19 cellular contexts compared by ENCODE assay signal in the genomic region with DNA sequence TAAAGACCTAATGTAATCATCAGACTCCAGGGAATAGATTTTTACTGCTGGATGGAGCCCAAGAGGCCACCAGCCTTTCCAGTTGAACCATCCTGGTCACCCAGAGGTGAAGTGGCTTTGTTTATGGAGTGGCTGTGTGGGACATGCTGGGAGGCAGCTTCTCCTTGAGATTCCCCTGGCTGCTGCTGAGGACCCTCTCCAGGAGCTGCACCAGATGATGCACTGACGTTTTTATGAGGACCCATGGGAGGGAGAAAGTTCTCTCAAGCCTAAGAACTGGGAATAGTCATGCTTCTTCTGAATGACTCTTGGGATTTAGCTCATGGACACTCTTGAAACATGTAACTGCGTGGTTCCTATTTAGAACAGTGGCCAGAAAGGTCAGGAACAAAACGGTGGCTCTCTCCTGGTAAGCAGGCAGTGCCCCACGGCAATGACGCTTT.
A peak's percentile ranks its signal among the peaks of the same experiment; 100 is the strongest.
DNase-seq lines count a peak whose midpoint lies in the region; ATAC-seq lines count a peak whose summit lies in the region.
"Had no signal": no experiment of that assay in that cellular context is flagged by ENCODE, and none has a peak within 500 bp of the region (broad histone marks: within the 10 kb centered on the region; RNA-seq: fewer than 3 reads in every experiment).

No MANE protein-coding gene starts in this region.

- no peaks in the 10 kb centered on the region for H3K9me3 ChIP-seq in endocrine pancreas (ENCODE audit: control insufficient read depth, low read length)
- H3K9me3 ChIP-seq: left ventricle myocardium inferior had no signal

- no peaks in the 10 kb centered on the region for H3K27me3 ChIP-seq in endocrine pancreas (ENCODE audit: control insufficient read depth, insufficient read depth, low read length)

- peaks cover 17% of the 10 kb centered on the region for H3K4me1 ChIP-seq in endocrine pancreas (ENCODE audit: control insufficient read depth, insufficient read depth, low read length)

- no peak overlapping the region for H3K9ac ChIP-seq in endocrine pancreas (ENCODE audit: control insufficient read depth, insufficient read depth, low read length)
- H3K9ac ChIP-seq: KMS-11 had no signal

- DNase-seq in NCI-H146 (lab: John Stamatoyannopoulos, UW) (peak; percentile 56), SK-MEL-5 (ENCODE audit: low read depth, low spot score) (peak; percentile 92), stromal cell of bone marrow (ENCODE audit: low read depth) (peak; percentile 18), iPS-NIHi7 (ENCODE audit: extremely low spot score) (no peak), NCI-H2171 (lab: John Stamatoyannopoulos, UW) (no peak)
- no peak for DNase-seq in stimulated activated naive CD8-positive, alpha-beta T cell treated with anti-CD3 and anti-CD28 coated beads, Interleukin-15, Interleukin-2, amounts not matched to agents 100 U/mL and 50 U/mL, for 24 hours
- DNase-seq: activated CD8-positive, alpha-beta T cell treated with anti-CD3 and anti-CD28 coated beads for 36 hours; anterior cingulate cortex; cerebellar nuclear complex; left ventricle myocardium inferior; naive B cell; NCI-H1694; NCI-H526; nucleus accumbens; stimulated activated CD4-positive, alpha-beta T cell treated with anti-CD3 and anti-CD28 coated beads, Interleukin-2, amount 100 ng/mL, for 24 hours had no signal

- ATAC-seq in stimulated activated naive CD8-positive, alpha-beta T cell treated with anti-CD3 and anti-CD28 coated beads, Interleukin-15, Interleukin-2, amounts not matched to agents 100 U/mL and 50 U/mL, for 24 hours, result no peak
- ATAC-seq: activated CD8-positive, alpha-beta T cell treated with anti-CD3 and anti-CD28 coated beads for 36 hours; activated naive CD4-positive, alpha-beta T cell treated with anti-CD3 and anti-CD28 coated beads, Interleukin-2, amount 50 U/mL, for 72 hours; HCT116 had no signal

- H3K4me3 ChIP-seq in endocrine pancreas (ENCODE audit: control insufficient read depth, insufficient read depth, low read length), result peak overlapping the region; percentile 70
- H3K4me3 ChIP-seq: left ventricle myocardium inferior had no signal

- in situ Hi-C loops in SK-MEL-5 (cut with HindIII; ENCODE audit: low pct_unique_long_range_greater_than_20kb, low sequenced_read_pairs), result no loop called here

- H3K36me3 ChIP-seq in endocrine pancreas (ENCODE audit: control insufficient read depth, insufficient read depth, low read length), result no peaks in the 10 kb centered on the region
- H3K36me3 ChIP-seq: left ventricle myocardium inferior had no signal

Comparison
In these comparisons a context has a peak if more than half of its experiments do, and no peak if none do; other contexts are left out.
1. DNase-seq: peak in NCI-H146 (single experiment), SK-MEL-5 (single experiment) and stromal cell of bone marrow (single experiment); none in iPS-NIHi7 (single experiment), NCI-H2171 (single experiment) and stimulated activated naive CD8-positive, alpha-beta T cell treated with anti-CD3 and anti-CD28 coated beads, Interleukin-15, Interleukin-2, amounts not matched to agents 100 U/mL and 50 U/mL, for 24 hours (single experiment).